Comparison of ENCODE assay signal across 9 cellular contexts in the genomic region with DNA sequence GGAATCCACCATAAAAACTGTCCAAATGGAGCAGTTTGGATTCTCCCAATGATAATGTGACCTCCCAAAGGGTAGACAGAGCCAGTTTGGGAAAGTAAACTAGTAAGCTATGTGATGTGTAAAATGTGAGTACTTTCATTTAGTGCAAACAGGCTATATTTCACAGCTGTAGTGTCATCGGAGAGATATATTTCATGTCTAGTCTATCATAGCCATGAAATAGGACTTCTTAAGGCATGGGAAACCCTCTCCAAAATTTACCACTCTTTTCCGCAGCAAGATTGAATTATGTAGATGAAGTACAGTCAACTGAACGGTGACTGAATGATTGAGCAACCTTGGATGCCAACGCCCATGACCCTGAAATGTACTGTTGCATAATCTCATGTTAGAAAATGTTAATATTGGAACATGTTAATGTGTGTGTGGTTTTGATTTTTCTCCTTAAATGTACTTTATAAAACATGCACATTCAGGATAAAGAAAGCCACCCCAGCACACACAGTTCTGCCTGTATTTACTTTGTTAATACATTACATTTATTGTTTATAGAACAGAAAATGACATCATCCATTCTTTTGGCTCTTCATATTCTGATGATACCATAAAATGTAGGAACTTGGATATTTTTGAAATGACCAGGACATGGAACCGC.
DNase-seq lines count a peak whose midpoint lies in the region; ATAC-seq and TF ChIP-seq lines count a peak whose summit lies in the region.
"Had no signal": no experiment of that assay in that cellular context is flagged by ENCODE, and none has a peak within 500 bp of the region (broad histone marks: within the 10 kb centered on the region; RNA-seq: fewer than 3 reads in every experiment).

No MANE protein-coding gene starts in this region.

- ATAC-seq in heart right ventricle (peak in 3 of 8 donors; percentile 22 to 31 (median 27)), HG03460 (IDR thresholded peaks at IDR 0.05; ENCODE audit: unreplicated experiment) (no peak)
- ATAC-seq in CD8-positive, alpha-beta T cell, result no peak

- H3K9me3 Mint-ChIP-seq in CD8-positive, alpha-beta T cell, result no peaks in the 10 kb centered on the region

- POLR2A ChIA-PET in CD8-positive, alpha-beta T cell (lab: Charles Lee), result interaction anchor here (1.4 to 1.6 kb wide), 2 partner anchors 8 to 13 kb away, joined by 3 to 6 read pairs; no protein-coding TSS in a partner anchor

- H3K27me3 ChIP-seq in heart right ventricle, result no peaks in the 10 kb centered on the region
- no peaks in the 10 kb centered on the region for H3K27me3 ChIP-seq in skeletal muscle tissue (ENCODE audit: control insufficient read depth in 3 of 3, insufficient read depth in 3 of 3, low read length in 3 of 3)
- no peaks in the 10 kb centered on the region for H3K27me3 ChIP-seq in CD8-positive, alpha-beta T cell (ENCODE audit: insufficient read depth, low read length)

- no peak overlapping the region for H3K9ac ChIP-seq in skeletal muscle tissue (ENCODE audit: low read depth in 1 of 3, low read length in 3 of 3)

- H3K4me3 ChIP-seq in heart right ventricle, result no peak overlapping the region
- H3K4me3 ChIP-seq in skeletal muscle tissue (ENCODE audit: low read length in 3 of 3), result no peak overlapping the region
- H3K4me3 ChIP-seq in CD8-positive, alpha-beta T cell (ENCODE audit: low read depth, low read length), result no peak overlapping the region

- 34 to 47% (median 46%) methylated on average over 5 of the region's 5 CpGs for WGBS in adipose tissue, 3 donors
- WGBS in heart right ventricle, 2 donors, result 54 to 57% methylated on average over 5 of the region's 5 CpGs

- peak; percentile 51 for DNase-seq in GM04504 (ENCODE audit: low read depth)
- DNase-seq in heart right ventricle, result no peak
- DNase-seq in NCI-H510A (lab: John Stamatoyannopoulos, UW), result no peak
- no peak for DNase-seq in CD8-positive, alpha-beta T cell
- no peak for DNase-seq in A172 (ENCODE audit: low spot score)
- DNase-seq: NCI-H187 treated with DMSO at 0.1 percent for 48 hours had no signal

- no peak for TF ChIP-seq CTCF in heart right ventricle (IDR thresholded peaks at IDR 0.05)
- no peak for TF ChIP-seq CTCF in CD8-positive, alpha-beta T cell (IDR thresholded peaks at IDR 0.05)

- peaks cover 13 to 71% (median 62%) of the 10 kb centered on the region in 9 donors for H3K4me1 ChIP-seq in heart right ventricle
- H3K4me1 ChIP-seq in skeletal muscle tissue (ENCODE audit: control insufficient read depth in 3 of 3, insufficient read depth in 3 of 3, low read length in 3 of 3), result peaks cover 0 to 15% (median 2%) of the 10 kb centered on the region in 3 donors
- no peaks in the 10 kb centered on the region for H3K4me1 ChIP-seq in CD8-positive, alpha-beta T cell (ENCODE audit: insufficient read depth, low read length)

- no peaks in the 10 kb centered on the region for H3K4me1 Mint-ChIP-seq in CD8-positive, alpha-beta T cell (ENCODE audit: low read depth)

- H3K27me3 Mint-ChIP-seq in CD8-positive, alpha-beta T cell (ENCODE audit: low read depth), result peaks cover 4% of the 10 kb centered on the region

- H3K27ac ChIP-seq in adipose tissue (ENCODE audit: low read depth, low read length), result peak overlapping the region; percentile 35
- peak overlapping the region in 8 of 10 donors; percentile 27 to 83 (median 62) for H3K27ac ChIP-seq in heart right ventricle
- peak overlapping the region; percentile 36 for H3K27ac ChIP-seq in skeletal muscle tissue (ENCODE audit: low read depth, low read length)
- H3K27ac ChIP-seq in CD8-positive, alpha-beta T cell (ENCODE audit: low read depth, low read length), result no peak overlapping the region

- H3K27ac Mint-ChIP-seq in CD8-positive, alpha-beta T cell, result no peak overlapping the region

- H3K36me3 ChIP-seq in heart right ventricle (peaks cover 0 to 97% (median 25%) of the 10 kb centered on the region in 9 donors), skeletal muscle tissue (ENCODE audit: control insufficient read depth in 3 of 3, insufficient read depth in 3 of 3, low read length in 3 of 3) (peaks cover 3 to 44% (median 16%) of the 10 kb centered on the region in 3 donors)
- no peaks in the 10 kb centered on the region for H3K36me3 ChIP-seq in CD8-positive, alpha-beta T cell (ENCODE audit: insufficient read depth, low read length)

- no peak overlapping the region for H3K4me3 Mint-ChIP-seq in CD8-positive, alpha-beta T cell

- H3K9me3 ChIP-seq in heart right ventricle (no peaks in the 10 kb centered on the region), skeletal muscle tissue (ENCODE audit: control insufficient read depth in 3 of 3, low read length in 3 of 3) (no peaks in the 10 kb centered on the region)
- no peaks in the 10 kb centered on the region for H3K9me3 ChIP-seq in CD8-positive, alpha-beta T cell (ENCODE audit: low read length)

- CTCF ChIA-PET in CD8-positive, alpha-beta T cell (lab: Charles Lee), result interaction anchor here (0.8 to 2.9 kb wide), 21 partner anchors 9 to 1444 kb away, joined by 3 to 21 read pairs (median 5); no protein-coding TSS in a partner anchor

- no peaks in the 10 kb centered on the region for H3K36me3 Mint-ChIP-seq in CD8-positive, alpha-beta T cell

- intact Hi-C loops in heart right ventricle (cut with DNase I), result loop anchor here in 9 of 10 donors (2.0 to 10.0 kb wide), 9 partner anchors 81 to 1443 kb away; partner anchors contain the start of gene NRP1 (in 3 of the 9)
- intact Hi-C loops in CD8-positive, alpha-beta T cell (cut with DNase I, micrococcal nuclease), result loop anchor here (1.0 to 10.0 kb wide), 4 partner anchors 131 to 1444 kb away; no protein-coding TSS in a partner anchor
